Comparison of ENCODE assay signal across 11 cellular contexts in genomic region chr19:741506-742131, GRCh38. TPM values are rescaled to one million over a fixed set of nuclear protein-coding genes. Genes with fewer than 3 reads are reported as not detected.
A peak's percentile ranks its signal among the peaks of the same experiment; 100 is the strongest.
DNase-seq lines count a peak whose midpoint lies in the region; ATAC-seq, FAIRE-seq and TF ChIP-seq lines count a peak whose summit lies in the region.
"Had no signal": no experiment of that assay in that cellular context is flagged by ENCODE, and none has a peak within 500 bp of the region (broad histone marks: within the 10 kb centered on the region; RNA-seq: fewer than 3 reads in every experiment).

No MANE protein-coding gene starts in this region.

- CTCF ChIA-PET in MCF 10A (lab: Yijun Ruan, JAX), result interaction anchor here (0.6 to 0.7 kb wide), 2 partner anchors 74 to 155 kb away, joined by 3 read pairs; no protein-coding TSS in a partner anchor
- CTCF ChIA-PET in mammary epithelial cell (lab: Charles Lee; ENCODE audit: low non-redundant PET), result interaction anchor here (0.6 kb wide), 1 partner anchor 193 kb away, joined by 4 read pairs; no protein-coding TSS in a partner anchor
- CTCF ChIA-PET in GM12878 (lab: Yijun Ruan, JAX), result no interaction called here

- POLR2A ChIA-PET in MCF 10A (lab: Yijun Ruan, JAX) (interaction anchor here (0.8 kb wide), 1 partner anchor 286 kb away, joined by 3 read pairs; no protein-coding TSS in a partner anchor), GM12878 (lab: Charles Lee) (interaction anchor here (0.6 to 1.2 kb wide), 3 partner anchors 55 to 180 kb away, joined by 3 read pairs; no protein-coding TSS in a partner anchor)

- TF ChIP-seq RAD21 in GM12878 (IDR thresholded peaks at IDR 0.05; ENCODE audit: insufficient read depth, low read depth, low read length), result no peak

- peaks cover 6% of the 10 kb centered on the region for H3K36me3 Mint-ChIP-seq in MCF 10A (ENCODE audit: insufficient read depth, unreplicated experiment)

- no peak for TF ChIP-seq CTCF in MCF 10A (IDR thresholded peaks at IDR 0.05; ENCODE audit: unreplicated experiment)
- no peak for TF ChIP-seq CTCF in mammary epithelial cell (conservative IDR thresholded peaks at IDR 0.05 in 1 of 2, IDR thresholded peaks at IDR 0.05 in 1 of 2; ENCODE audit: extremely low read depth in 1 of 2, insufficient read depth in 1 of 2, low read depth in 1 of 2, low read length in 2 of 2)
- peak in 2 of 3 experiments; percentile 4 to 37; a peak in 2 of 6 replicates for TF ChIP-seq CTCF in GM12878 (IDR thresholded peaks at IDR 0.05 in 2 of 3, conservative IDR thresholded peaks at IDR 0.05 in 1 of 3; ENCODE audit: control insufficient read depth in 2 of 3, extremely low read depth in 1 of 3, insufficient read depth in 1 of 3, low read depth in 3 of 3, low read length in 3 of 3)

- no peak for TF ChIP-seq POLR2A in GM12878 (IDR thresholded peaks at IDR 0.05; ENCODE audit: low read depth, low read length)

- H3K27me3 Mint-ChIP-seq in MCF 10A (ENCODE audit: insufficient read depth, unreplicated experiment), result no peaks in the 10 kb centered on the region

- intact Hi-C loops in MCF 10A (cut with micrococcal nuclease), result no loop called here
- intact Hi-C loops in mammary epithelial cell (cut with micrococcal nuclease), result no loop called here
- intact Hi-C loops in GM12878 (cut with micrococcal nuclease; ENCODE audit: unreplicated experiment), result no loop called here

- DNase-seq in MCF 10A (ENCODE audit: unreplicated experiment) (peak; percentile 24), mammary epithelial cell (no peak), Karpas-422 (peak; percentile 72), GM12878 (ENCODE audit: low read depth, low spot score) (no peak)
- DNase-seq in stimulated activated naive CD8-positive, alpha-beta T cell treated with anti-CD3 and anti-CD28 coated beads, Interleukin-15, Interleukin-2, amounts not matched to agents 100 U/mL and 50 U/mL, for 24 hours, result no peak
- DNase-seq: IMR-90 had no signal

- RAD21 ChIA-PET in GM12878 (lab: Charles Lee; ENCODE audit: unreplicated experiment), result interaction anchor here (0.9 kb wide), 1 partner anchor 71 kb away, joined by 6 read pairs; no protein-coding TSS in a partner anchor

- H3K4me3 Mint-ChIP-seq in MCF 10A (ENCODE audit: unreplicated experiment), result no peak overlapping the region
- H3K4me3 Mint-ChIP-seq: mesothelial cell of epicardium had no signal

- no peak overlapping the region for H3K27ac Mint-ChIP-seq in MCF 10A (ENCODE audit: low read depth, unreplicated experiment)
- H3K27ac Mint-ChIP-seq: mesothelial cell of epicardium had no signal

- H3K9me3 Mint-ChIP-seq in MCF 10A (ENCODE audit: unreplicated experiment), result no peaks in the 10 kb centered on the region

- dilution Hi-C loops in mammary epithelial cell (cut with HindIII; ENCODE audit: low sequenced_read_pairs), result loop anchor here (10.0 kb wide), 1 partner anchor 87 kb away; no protein-coding TSS in a partner anchor

- no peak for ATAC-seq in GM12878
- peak; percentile 37 for ATAC-seq in stimulated activated naive CD8-positive, alpha-beta T cell treated with anti-CD3 and anti-CD28 coated beads, Interleukin-15, Interleukin-2, amounts not matched to agents 100 U/mL and 50 U/mL, for 24 hours
- ATAC-seq in HG03097 (IDR thresholded peaks at IDR 0.05; ENCODE audit: low FRiP score, unreplicated experiment), result no peak
- ATAC-seq in HG02763 (IDR thresholded peaks at IDR 0.05; ENCODE audit: unreplicated experiment), result no peak
- no peak for ATAC-seq in GM21515 (IDR thresholded peaks at IDR 0.05; ENCODE audit: unreplicated experiment)

- no peaks in the 10 kb centered on the region for H3K4me1 Mint-ChIP-seq in MCF 10A (ENCODE audit: insufficient read depth, unreplicated experiment)
- H3K4me1 Mint-ChIP-seq: mesothelial cell of epicardium had no signal

- H3K9me3 ChIP-seq in mammary epithelial cell (replicated peaks; ENCODE audit: insufficient read depth, low read length) (peaks cover 7% of the 10 kb centered on the region), Karpas-422 (ENCODE audit: low read length) (no peaks in the 10 kb centered on the region), GM12878 (replicated peaks; ENCODE audit: control insufficient read depth, insufficient read depth, low read length) (no peaks in the 10 kb centered on the region; the same call in 2 of the 3 replicates)

- H3K4me2 ChIP-seq in mammary epithelial cell (ENCODE audit: insufficient read depth, low read depth, low read length), result no peak overlapping the region
- no peak overlapping the region for H3K4me2 ChIP-seq in Karpas-422 (ENCODE audit: low read depth, low read length, poor library complexity, severe bottlenecking)
- H3K4me2 ChIP-seq in GM12878 (ENCODE audit: control insufficient read depth, insufficient read depth), result no peak overlapping the region

- H3K27ac ChIP-seq in mammary epithelial cell (ENCODE audit: insufficient read depth, low read depth, low read length) (no peak overlapping the region), Karpas-422 (ENCODE audit: low read length) (no peak overlapping the region), GM12878 (ENCODE audit: control insufficient read depth, insufficient read depth) (no peak overlapping the region)

- H3K4me1 ChIP-seq in mammary epithelial cell (ENCODE audit: insufficient read depth, low read length) (no peaks in the 10 kb centered on the region), Karpas-422 (ENCODE audit: low read length) (no peaks in the 10 kb centered on the region), GM12878 (ENCODE audit: control insufficient read depth, insufficient read depth, low read length) (no peaks in the 10 kb centered on the region)

- H2AFZ ChIP-seq in mammary epithelial cell (ENCODE audit: low read depth, low read length), result no peak overlapping the region
- no peak overlapping the region for H2AFZ ChIP-seq in Karpas-422 (ENCODE audit: low read length)
- H2AFZ ChIP-seq in GM12878 (ENCODE audit: control insufficient read depth, low read depth, low read length), result no peak overlapping the region

- H3K27me3 ChIP-seq in mammary epithelial cell (ENCODE audit: insufficient read depth, low read length) (no peaks in the 10 kb centered on the region), Karpas-422 (ENCODE audit: low read length) (no peaks in the 10 kb centered on the region), GM12878 (replicated peaks in 1 of 2; ENCODE audit: control insufficient read depth in 2 of 2, insufficient read depth in 2 of 2, low read length in 1 of 2) (no peaks in the 10 kb centered on the region)

- 100% methylated on average over 11 of the region's 19 CpGs for WGBS in mammary epithelial cell (ENCODE audit: low coverage, missing lambda C conversion rate)
- WGBS in GM12878 (ENCODE audit: insufficient coverage, insufficient replicate concordance, low lambda C conversion rate, missing lambda C conversion rate), result 63% methylated on average over 15 of the region's 19 CpGs

- H4K20me1 ChIP-seq in mammary epithelial cell (ENCODE audit: insufficient read depth, low read length) (no peaks in the 10 kb centered on the region), Karpas-422 (ENCODE audit: insufficient read depth, low read depth, low read length) (no peaks in the 10 kb centered on the region), GM12878 (ENCODE audit: control insufficient read depth, insufficient read depth) (no peaks in the 10 kb centered on the region)

- no peak overlapping the region for H3K4me3 ChIP-seq in mammary epithelial cell (replicated peaks in 1 of 3; ENCODE audit: insufficient read depth in 1 of 3, low read depth in 2 of 3, low read length in 3 of 3)
- no peak overlapping the region for H3K4me3 ChIP-seq in Karpas-422 (ENCODE audit: low read length)
- no peak overlapping the region for H3K4me3 ChIP-seq in GM12878

- in situ Hi-C loops in mammary epithelial cell (cut with MboI; ENCODE audit: low sequenced_read_pairs in 2 of 2) (loop anchor here in 1 of 2 donors (25.0 kb wide), 1 partner anchor 154 kb away; the partner anchor contains the start of gene HCN2), GM12878 (cut with MboI) (no loop called here)

- no peak for TF ChIP-seq EP300 in GM12878 (IDR thresholded peaks at IDR 0.05; ENCODE audit: borderline replicate concordance in 1 of 2, control insufficient read depth in 1 of 2, low read depth in 2 of 2, low read length in 2 of 2)

- SMC1A ChIA-PET in GM12878 (lab: Charles Lee; ENCODE audit: uncharacterized antibody, unreplicated experiment), result no interaction called here

- no TSS peak for BruUV-seq in MCF 10A (replicated peaks; lab: Mats Ljungman, UMichigan)
- BruUV-seq in mammary epithelial cell (replicated peaks; lab: Mats Ljungman, UMichigan), result no TSS peak
- no TSS peak for BruUV-seq in GM12878 (replicated peaks; lab: Mats Ljungman, UMichigan)

- H3K9me2 ChIP-seq in Karpas-422 (replicated peaks; ENCODE audit: insufficient read depth, low read length), result no peaks in the 10 kb centered on the region

- H3K9ac ChIP-seq in mammary epithelial cell (ENCODE audit: insufficient read depth, low read length) (no peak overlapping the region), Karpas-422 (ENCODE audit: low read length) (no peak overlapping the region), GM12878 (ENCODE audit: control insufficient read depth, insufficient read depth, low read length) (no peak overlapping the region)

- H3K79me2 ChIP-seq in mammary epithelial cell (ENCODE audit: insufficient read depth, low read length) (no peaks in the 10 kb centered on the region), Karpas-422 (ENCODE audit: low read length) (no peaks in the 10 kb centered on the region), GM12878 (ENCODE audit: control insufficient read depth, insufficient read depth, low read length) (no peaks in the 10 kb centered on the region)

- no peak for FAIRE-seq in GM12878 (lab: Jason Lieb, UNC)

- H3K36me3 ChIP-seq in mammary epithelial cell (ENCODE audit: insufficient read depth, low read length), result no peaks in the 10 kb centered on the region
- no peaks in the 10 kb centered on the region for H3K36me3 ChIP-seq in Karpas-422 (ENCODE audit: insufficient read depth, low read length)
- no peaks in the 10 kb centered on the region for H3K36me3 ChIP-seq in GM12878 (ENCODE audit: control insufficient read depth in 2 of 2, insufficient read depth in 2 of 2, low read length in 1 of 2)

RNA-seq across cellular contexts. Expression of gene MISP, which starts 9.3 kb away (rescaled TPM):
- total RNA-seq in MCF 10A (2022) (33.7 and 35.0 TPM in 2 replicates), mammary epithelial cell (10 to 100 TPM; 15.3 to 21.0 TPM), GM12878 (2014; rRNA removed) (not detected in 2 replicates), GM12878 (2014; rRNA removed; fragmentation: Illumina TruSeq; extraction: Trizol) (not detected in 2 replicates), GM12878 (2021) (0.05 TPM in 1 of 2 replicates, not detected in the other)
- polyA plus RNA-seq in mammary epithelial cell (13.8 TPM), GM12878 (2011; rRNA removed) (not detected in 2 replicates), GM12878 (2014; fragmentation: Illumina TruSeq; extraction: Trizol) (not detected in 2 replicates), GM12878 (2014; fragmentation: Nextera tagmentation; extraction: Ambion mirVana) (not detected), GM12878 (2014; rRNA removed) (0.03 TPM in 1 of 2 replicates, not detected in the other), GM12878 (2016; fragmentation: Nextera tagmentation; extraction: Ambion mirVana) (not detected)
- 8.1 TPM for polyA minus RNA-seq in mammary epithelial cell
- not detected in 2 replicates for total RNA-seq in Karpas-422 (2014; rRNA removed; shearing (Covaris generic); ENCODE audit: low replicate concordance)
- total RNA-seq in GM12878 (2013; cell fraction: nucleolus; rRNA removed), result not detected in 2 replicates
- polyA plus RNA-seq in GM12878 (2011; ENCODE audit: low read depth), result not detected
- polyA plus RNA-seq in GM12878 (2011; cell fraction: cytosol; rRNA removed), result 0.01 and 0.03 TPM in 2 replicates
- not detected in 2 replicates for polyA plus RNA-seq in GM12878 (2011; cell fraction: nucleus; rRNA removed)
- 0.05 and 0.13 TPM in 2 replicates for polyA plus RNA-seq in GM12878 (2012)
- not detected in 2 replicates for polyA minus RNA-seq in GM12878 (2011; rRNA and poly(A)+ RNA removed)
- polyA minus RNA-seq in GM12878 (2011; cell fraction: cytosol; rRNA and poly(A)+ RNA removed), result 0.31 and 0.80 TPM in 2 replicates
- 0.19 TPM in 1 of 2 replicates, not detected in the other for polyA minus RNA-seq in GM12878 (2011; cell fraction: nucleus; rRNA and poly(A)+ RNA removed)
- total RNA-seq: IMR-90 had no signal
- polyA plus RNA-seq: IMR-90 had no signal

RNA-seq across cellular contexts. Expression of gene PALM, which starts 32.9 kb away (rescaled TPM):
- total RNA-seq in MCF 10A (2022), result 0.44 TPM in 1 of 2 replicates, not detected in the other
- 1 to 10 TPM in 1 of 2 donors, under 1 TPM in 1; 0.33 to 1.0 TPM for total RNA-seq in mammary epithelial cell
- not detected for polyA plus RNA-seq in mammary epithelial cell
- polyA minus RNA-seq in mammary epithelial cell, result not detected
- total RNA-seq in Karpas-422 (2014; rRNA removed; shearing (Covaris generic); ENCODE audit: low replicate concordance), result 3.5 TPM in 1 of 2 replicates, not detected in the other
- total RNA-seq in GM12878 (2013; cell fraction: nucleolus; rRNA removed), result 1.4 and 6.2 TPM in 2 replicates
- 0.38 and 0.62 TPM in 2 replicates for total RNA-seq in GM12878 (2014; rRNA removed)
- 0.14 and 0.18 TPM in 2 replicates for total RNA-seq in GM12878 (2014; rRNA removed; fragmentation: Illumina TruSeq; extraction: Trizol)
- 0.37 and 0.95 TPM in 2 replicates for total RNA-seq in GM12878 (2021)
- 0.72 TPM for polyA plus RNA-seq in GM12878 (2011; ENCODE audit: low read depth)
- 0.24 and 0.60 TPM in 2 replicates for polyA plus RNA-seq in GM12878 (2011; rRNA removed)
- polyA plus RNA-seq in GM12878 (2011; cell fraction: cytosol; rRNA removed), result 0.88 and 1.2 TPM in 2 replicates
- 2.0 and 2.4 TPM in 2 replicates for polyA plus RNA-seq in GM12878 (2011; cell fraction: nucleus; rRNA removed)
- polyA plus RNA-seq in GM12878 (2012), result 0.53 and 0.58 TPM in 2 replicates
- polyA plus RNA-seq in GM12878 (2014; fragmentation: Illumina TruSeq; extraction: Trizol), result 0.13 TPM in 1 of 2 replicates, not detected in the other
- not detected for polyA plus RNA-seq in GM12878 (2014; fragmentation: Nextera tagmentation; extraction: Ambion mirVana)
- polyA plus RNA-seq in GM12878 (2014; rRNA removed), result 0.16 and 0.28 TPM in 2 replicates
- under 1 TPM; 0.09 to 0.16 TPM for polyA plus RNA-seq in GM12878 (2016; fragmentation: Nextera tagmentation; extraction: Ambion mirVana)
- 0.44 and 0.52 TPM in 2 replicates for polyA minus RNA-seq in GM12878 (2011; rRNA and poly(A)+ RNA removed)
- 0.67 and 1.0 TPM in 2 replicates for polyA minus RNA-seq in GM12878 (2011; cell fraction: cytosol; rRNA and poly(A)+ RNA removed)
- polyA minus RNA-seq in GM12878 (2011; cell fraction: nucleus; rRNA and poly(A)+ RNA removed), result 0.60 and 0.67 TPM in 2 replicates

RNA-seq across cellular contexts. Expression of gene PRSS57, which starts 46.4 kb away (rescaled TPM):
- total RNA-seq in MCF 10A (2022), result not detected in 2 replicates
- total RNA-seq in mammary epithelial cell, result not detected
- polyA plus RNA-seq in mammary epithelial cell, result not detected
- polyA minus RNA-seq in mammary epithelial cell, result not detected
- total RNA-seq in Karpas-422 (2014; rRNA removed; shearing (Covaris generic); ENCODE audit: low replicate concordance), result not detected in 2 replicates
- not detected in 2 replicates for total RNA-seq in GM12878 (2013; cell fraction: nucleolus; rRNA removed)
- not detected in 2 replicates for total RNA-seq in GM12878 (2014; rRNA removed)
- not detected in 2 replicates for total RNA-seq in GM12878 (2014; rRNA removed; fragmentation: Illumina TruSeq; extraction: Trizol)
- not detected in 2 replicates for total RNA-seq in GM12878 (2021)
- not detected for polyA plus RNA-seq in GM12878 (2011; ENCODE audit: low read depth)
- polyA plus RNA-seq in GM12878 (2011; rRNA removed), result not detected in 2 replicates
- polyA plus RNA-seq in GM12878 (2011; cell fraction: cytosol; rRNA removed), result 0.04 TPM in 1 of 2 replicates, not detected in the other
- not detected in 2 replicates for polyA plus RNA-seq in GM12878 (2011; cell fraction: nucleus; rRNA removed)
- polyA plus RNA-seq in GM12878 (2012), result not detected in 2 replicates
- not detected in 2 replicates for polyA plus RNA-seq in GM12878 (2014; fragmentation: Illumina TruSeq; extraction: Trizol)
- not detected for polyA plus RNA-seq in GM12878 (2014; fragmentation: Nextera tagmentation; extraction: Ambion mirVana)
- polyA plus RNA-seq in GM12878 (2014; rRNA removed), result not detected in 2 replicates
- polyA plus RNA-seq in GM12878 (2016; fragmentation: Nextera tagmentation; extraction: Ambion mirVana), result not detected
- polyA minus RNA-seq in GM12878 (2011; rRNA and poly(A)+ RNA removed), result not detected in 2 replicates
- polyA minus RNA-seq in GM12878 (2011; cell fraction: cytosol; rRNA and poly(A)+ RNA removed), result not detected in 2 replicates
- polyA minus RNA-seq in GM12878 (2011; cell fraction: nucleus; rRNA and poly(A)+ RNA removed), result not detected in 2 replicates
- total RNA-seq: IMR-90, mesothelial cell of epicardium, urinary bladder had no signal
- polyA plus RNA-seq: IMR-90, urinary bladder had no signal

RNA-seq across cellular contexts. Expression of gene PTBP1, which starts 55.6 kb away (rescaled TPM):
- total RNA-seq in MCF 10A (2022), result 348 and 431 TPM in 2 replicates
- 100 to 1,000 TPM in 1 of 2 donors, 10 to 100 TPM in 1; 88.9 to 383 TPM for total RNA-seq in mammary epithelial cell
- 214 TPM for polyA plus RNA-seq in mammary epithelial cell
- 178 TPM for polyA minus RNA-seq in mammary epithelial cell
- 170 and 172 TPM in 2 replicates for total RNA-seq in Karpas-422 (2014; rRNA removed; shearing (Covaris generic); ENCODE audit: low replicate concordance)
- 155 and 159 TPM in 2 replicates for total RNA-seq in GM12878 (2013; cell fraction: nucleolus; rRNA removed)
- total RNA-seq in GM12878 (2014; rRNA removed), result 179 and 217 TPM in 2 replicates
- 78.0 and 93.5 TPM in 2 replicates for total RNA-seq in GM12878 (2014; rRNA removed; fragmentation: Illumina TruSeq; extraction: Trizol)
- 464 and 532 TPM in 2 replicates for total RNA-seq in GM12878 (2021)
- 160 TPM for polyA plus RNA-seq in GM12878 (2011; ENCODE audit: low read depth)
- polyA plus RNA-seq in GM12878 (2011; rRNA removed), result 38.2 and 161 TPM in 2 replicates
- 124 and 140 TPM in 2 replicates for polyA plus RNA-seq in GM12878 (2011; cell fraction: cytosol; rRNA removed)
- polyA plus RNA-seq in GM12878 (2011; cell fraction: nucleus; rRNA removed), result 617 and 643 TPM in 2 replicates
- polyA plus RNA-seq in GM12878 (2012), result 202 and 308 TPM in 2 replicates
- 178 and 225 TPM in 2 replicates for polyA plus RNA-seq in GM12878 (2014; fragmentation: Illumina TruSeq; extraction: Trizol)
- polyA plus RNA-seq in GM12878 (2014; fragmentation: Nextera tagmentation; extraction: Ambion mirVana), result 10 to 100 TPM; 13.1 to 31.6 TPM
- 218 and 343 TPM in 2 replicates for polyA plus RNA-seq in GM12878 (2014; rRNA removed)
- 100 to 1,000 TPM; 285 to 330 TPM for polyA plus RNA-seq in GM12878 (2016; fragmentation: Nextera tagmentation; extraction: Ambion mirVana)
- 142 and 159 TPM in 2 replicates for polyA minus RNA-seq in GM12878 (2011; rRNA and poly(A)+ RNA removed)
- polyA minus RNA-seq in GM12878 (2011; cell fraction: cytosol; rRNA and poly(A)+ RNA removed), result 158 and 187 TPM in 2 replicates
- polyA minus RNA-seq in GM12878 (2011; cell fraction: nucleus; rRNA and poly(A)+ RNA removed), result 106 and 165 TPM in 2 replicates

Comparison
In these comparisons a context has a peak if more than half of its experiments do, and no peak if none do; other contexts are left out.
1. DNase-seq: peak in MCF 10A (single experiment) and Karpas-422 (single experiment); none in mammary epithelial cell (single experiment), GM12878 (single experiment) and stimulated activated naive CD8-positive, alpha-beta T cell treated with anti-CD3 and anti-CD28 coated beads, Interleukin-15, Interleukin-2, amounts not matched to agents 100 U/mL and 50 U/mL, for 24 hours (single experiment).
2. CTCF ChIP-seq: peak in GM12878 (2 of 3); none in MCF 10A (single experiment) and mammary epithelial cell (0 of 2).
3. RNA of gene MISP, which starts 9.3 kb away (total RNA-seq): 33.7 to 35.0 TPM in MCF 10A and 15.3 to 21.0 TPM in mammary epithelial cell; not detected in Karpas-422 and 0.05 TPM in GM12878; every median in the first group is over 10 times any median in the second.